In the genomic region with DNA sequence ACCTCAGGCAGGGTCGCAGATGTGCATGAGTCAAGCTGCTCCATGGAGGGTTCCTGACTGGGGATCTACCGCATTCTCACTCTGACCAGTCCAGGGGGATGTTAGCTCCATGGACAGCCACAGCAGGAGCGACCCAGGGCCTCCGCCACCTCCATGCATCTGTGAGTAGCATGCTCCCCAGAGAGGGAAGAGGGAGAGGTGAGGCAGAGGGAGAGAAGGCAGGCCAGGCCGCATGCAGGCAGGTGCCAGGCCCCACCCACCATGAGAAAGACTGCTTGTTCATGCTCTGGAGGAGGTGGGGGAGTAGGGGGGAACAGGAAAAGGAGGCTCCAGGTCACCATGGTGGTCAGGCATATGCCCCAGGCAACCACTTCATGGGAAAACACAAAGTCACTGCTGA, we compare ENCODE assay signal across 9 cellular contexts. TPM values are rescaled to one million over a fixed set of nuclear protein-coding genes. Genes with fewer than 3 reads are reported as not detected.
"Had no signal": no experiment of that assay in that cellular context is flagged by ENCODE, and none has a peak within 500 bp of the region (broad histone marks: within the 10 kb centered on the region; RNA-seq: fewer than 3 reads in every experiment).

No MANE protein-coding gene starts in this region.

- DNase-seq: HFFc6 had no signal

- H3K36me3 ChIP-seq: HAP-1 had no signal

- H3K4me3 ChIP-seq: GM23338, HAP-1 had no signal

- H3K4me3 Mint-ChIP-seq: GM23338, HFFc6 had no signal

- H3K27ac ChIP-seq: HL-60 had no signal

- H3K4me1 Mint-ChIP-seq: GM23338, IgD-negative memory B cell had no signal

- H3K9me3 ChIP-seq: HAP-1 had no signal

- H3K27ac Mint-ChIP-seq: GM23338, HFFc6, IgD-negative memory B cell had no signal

- ATAC-seq: GM23338, HCT116, HepG2 had no signal

- H3K4me1 ChIP-seq: HAP-1 had no signal

RNA-seq across cellular contexts. Expression of a gene that starts 20.3 kb away (rescaled TPM):
- total RNA-seq: GM23338, H1, H7, HepG2, HFFc6 had no signal
- polyA plus RNA-seq: GM23338, H1, HepG2, IgD-negative memory B cell had no signal
